ENCODE assay signal across 8 cellular contexts in the genomic region with DNA sequence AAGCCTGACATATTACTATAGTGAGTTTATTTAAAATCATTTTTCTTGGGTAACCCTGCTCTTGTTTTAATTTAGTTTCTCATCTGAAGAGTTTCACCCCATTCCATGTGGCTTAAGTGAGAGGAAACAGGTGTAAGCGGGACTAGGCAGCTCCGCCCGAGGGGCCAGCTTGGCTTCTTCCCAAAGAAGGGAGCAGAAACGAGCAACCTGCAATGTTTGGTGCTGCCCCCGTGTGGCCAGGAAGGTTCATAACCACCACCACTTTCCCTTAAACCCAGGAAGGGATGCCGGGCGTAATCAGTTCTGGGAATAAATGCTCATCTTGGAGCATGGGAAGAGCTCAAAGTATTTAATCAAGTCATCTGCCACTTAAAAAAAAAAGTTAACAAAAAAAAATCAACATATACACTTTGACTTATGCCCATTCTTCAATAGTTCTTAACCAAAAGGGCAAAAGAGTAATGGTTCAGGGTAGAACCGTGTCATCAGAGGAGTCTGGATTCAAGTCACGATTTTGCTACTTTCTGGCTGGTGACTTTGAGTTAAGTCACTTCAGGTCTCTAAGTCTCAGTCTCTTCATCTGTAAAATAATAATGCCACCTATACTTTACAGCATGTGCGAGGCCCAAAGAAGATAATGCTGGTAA.
DNase-seq lines count a peak whose midpoint lies in the region; ATAC-seq and TF ChIP-seq lines count a peak whose summit lies in the region.

No MANE protein-coding gene starts in this region.

- TF ChIP-seq CTCF in GM12875 (IDR thresholded peaks at IDR 0.05; ENCODE audit: borderline replicate concordance, insufficient read depth, low read depth, low read length) = peak; percentile 78; the same call in 1 of the 2 replicates

- ATAC-seq in HG02884 (IDR thresholded peaks at IDR 0.05; ENCODE audit: unreplicated experiment) = peak; percentile 52
- peak; percentile 92 for ATAC-seq in left lobe of liver
- ATAC-seq in GM18519 (IDR thresholded peaks at IDR 0.05; ENCODE audit: low FRiP score, unreplicated experiment) = no peak

- peak; percentile 23 for DNase-seq in NCI-H2227 treated with DMSO at 0.1 percent for 48 hours (lab: John Stamatoyannopoulos, UW)
- peak; percentile 42 for DNase-seq in activated CD4-positive, alpha-beta T cell treated with anti-CD3 and anti-CD28 coated beads for 1 hour
- peak; percentile 38 for DNase-seq in cerebellum (ENCODE audit: low spot score)
- DNase-seq in left lobe of liver (ENCODE audit: low spot score) = peak; percentile 69
- DNase-seq in stimulated activated CD4-positive, alpha-beta T cell treated with anti-CD3 and anti-CD28 coated beads, Interleukin-4, amount 100 ng/mL, for 48 hours (ENCODE audit: low read depth in 2 of 2) = peak; percentile 58 to 66

- no peak overlapping the region for H3K4me3 ChIP-seq in GM12875 (ENCODE audit: low read depth, low read length)
